Comparison of ENCODE assay signal across 8 cellular contexts in genomic region chr12:93467351-93468007, GRCh38. TPM values are rescaled to one million over a fixed set of nuclear protein-coding genes. Genes with fewer than 3 reads are reported as not detected.
DNase-seq lines count a peak whose midpoint lies in the region; ATAC-seq and TF ChIP-seq lines count a peak whose summit lies in the region.

MRPL42 (plus strand) TSS chr12:93467514; CDS start chr12:93469286, 1,772 bp downstream.

- peaks cover 28% of the 10 kb centered on the region for H3K4me1 Mint-ChIP-seq in activated naive CD8-positive, alpha-beta T cell treated with anti-CD3 and anti-CD28 coated beads, Interleukin-2, amount 10 ng/mL, durations not matched to agents 7 days and 5 days

- intact Hi-C loops in Right ventricle myocardium superior (cut with DNase I): no loop called here

- H3K79me2 ChIP-seq in SU-DHL-6 (ENCODE audit: insufficient read depth, low read length) (peaks cover 50% of the 10 kb centered on the region), parathyroid adenoma (peaks cover 33% of the 10 kb centered on the region)

- H3K27ac ChIP-seq in SU-DHL-6 (ENCODE audit: low read depth, low read length): peak within 1 kb of the TSS; percentile 57
- H3K27ac ChIP-seq in parathyroid adenoma: peak within 1 kb of the TSS; percentile 79
- peak within 1 kb of the TSS; percentile 53 to 96 (median 82) for H3K27ac ChIP-seq in tibial nerve

- H3K4me1 ChIP-seq in parathyroid adenoma (peaks cover 4% of the 10 kb centered on the region), tibial nerve (peaks cover 0 to 39% (median 13%) of the 10 kb centered on the region in 4 donors)

- H3K9me3 ChIP-seq in SU-DHL-6 (ENCODE audit: insufficient read depth, low read length) (no peaks in the 10 kb centered on the region), parathyroid adenoma (ENCODE audit: control insufficient read depth, low read length) (no peaks in the 10 kb centered on the region), tibial nerve (no peaks in the 10 kb centered on the region)

- TF ChIP-seq POLR2A in tibial nerve (IDR thresholded peaks at IDR 0.05): peak in 1 of 2 donors; percentile 71

- no peaks in the 10 kb centered on the region for H3K27me3 Mint-ChIP-seq in activated naive CD8-positive, alpha-beta T cell treated with anti-CD3 and anti-CD28 coated beads, Interleukin-2, amount 10 ng/mL, durations not matched to agents 7 days and 5 days

- no peaks in the 10 kb centered on the region for H3K9me3 Mint-ChIP-seq in activated naive CD8-positive, alpha-beta T cell treated with anti-CD3 and anti-CD28 coated beads, Interleukin-2, amount 10 ng/mL, durations not matched to agents 7 days and 5 days

- peak within 1 kb of the TSS; percentile 93 for H3K4me3 Mint-ChIP-seq in activated naive CD8-positive, alpha-beta T cell treated with anti-CD3 and anti-CD28 coated beads, Interleukin-2, amount 10 ng/mL, durations not matched to agents 7 days and 5 days

- peaks cover 16% of the 10 kb centered on the region for H3K36me3 ChIP-seq in SU-DHL-6 (ENCODE audit: low read length)
- H3K36me3 ChIP-seq in parathyroid adenoma (ENCODE audit: control insufficient read depth, insufficient read depth, low read length): no peaks in the 10 kb centered on the region
- peaks cover 0 to 15% (median 0%) of the 10 kb centered on the region in 3 donors for H3K36me3 ChIP-seq in tibial nerve

- peak within 1 kb of the TSS; percentile 93 for H3K27ac Mint-ChIP-seq in activated naive CD8-positive, alpha-beta T cell treated with anti-CD3 and anti-CD28 coated beads, Interleukin-2, amount 10 ng/mL, durations not matched to agents 7 days and 5 days

- WGBS in tibial nerve, 2 donors: 0% methylated on average over 27 to 34 of the region's 36 CpGs

- H3K4me3 ChIP-seq in SU-DHL-6 (ENCODE audit: insufficient read depth, low read length, poor library complexity, severe bottlenecking) (peak within 1 kb of the TSS; percentile 98), parathyroid adenoma (ENCODE audit: low read depth, low read length) (peak within 1 kb of the TSS; percentile 86), tibial nerve (peak within 1 kb of the TSS; percentile 50 to 95 (median 68))

- peaks cover 15% of the 10 kb centered on the region for H3K36me3 Mint-ChIP-seq in activated naive CD8-positive, alpha-beta T cell treated with anti-CD3 and anti-CD28 coated beads, Interleukin-2, amount 10 ng/mL, durations not matched to agents 7 days and 5 days

- no peaks in the 10 kb centered on the region for H4K20me1 ChIP-seq in SU-DHL-6 (ENCODE audit: low read depth, low read length)

- no peaks in the 10 kb centered on the region for H3K9me2 ChIP-seq in SU-DHL-6 (replicated peaks; ENCODE audit: insufficient read depth, low read length)

- TF ChIP-seq CTCF in GM12872 (IDR thresholded peaks at IDR 0.05; ENCODE audit: insufficient read depth, low read depth, low read length): peak; percentile 87
- TF ChIP-seq CTCF in SU-DHL-6 (IDR thresholded peaks at IDR 0.05; ENCODE audit: insufficient read depth, low read length, poor library complexity, severe bottlenecking): peak; percentile 47
- peak; percentile 82 for TF ChIP-seq CTCF in parathyroid adenoma (IDR thresholded peaks at IDR 0.05)
- peak; percentile 49 to 87 (median 68) for TF ChIP-seq CTCF in tibial nerve (IDR thresholded peaks at IDR 0.05)

- TF ChIP-seq EP300 in tibial nerve (IDR thresholded peaks at IDR 0.05): peak; percentile 29 to 89

- H2AFZ ChIP-seq in SU-DHL-6 (ENCODE audit: low read depth, low read length, severe bottlenecking) (peak within 1 kb of the TSS; percentile 69), parathyroid adenoma (peak within 1 kb of the TSS; percentile 87)

- POLR2A ChIA-PET in activated naive CD8-positive, alpha-beta T cell treated with anti-CD3 and anti-CD28 coated beads, Interleukin-2, amount 10 ng/mL, durations not matched to agents 7 days and 5 days (lab: Charles Lee): interaction anchor here (0.5 to 1.9 kb wide), 8 partner anchors 21 to 540 kb away, joined by 3 to 10 read pairs (median 4); partner anchors contain the start of gene UBE2N

- H3K27me3 ChIP-seq in SU-DHL-6 (ENCODE audit: low read length): no peaks in the 10 kb centered on the region
- no peaks in the 10 kb centered on the region for H3K27me3 ChIP-seq in parathyroid adenoma (ENCODE audit: control insufficient read depth, insufficient read depth, low read length)
- no peaks in the 10 kb centered on the region for H3K27me3 ChIP-seq in tibial nerve

- no peaks in the 10 kb centered on the region for H3F3A ChIP-seq in SU-DHL-6 (ENCODE audit: insufficient read depth)

- peak within 1 kb of the TSS; percentile 95 for H3K4me2 ChIP-seq in SU-DHL-6 (ENCODE audit: low read depth, low read length, poor library complexity, severe bottlenecking)
- H3K4me2 ChIP-seq in parathyroid adenoma (ENCODE audit: low read length): peak within 1 kb of the TSS; percentile 84

- H3K9ac ChIP-seq in SU-DHL-6 (ENCODE audit: low read length) (peak within 1 kb of the TSS; percentile 91), parathyroid adenoma (peak within 1 kb of the TSS; percentile 46)

- peak; percentile 92 for ATAC-seq in HG02642 (IDR thresholded peaks at IDR 0.05; ENCODE audit: poor library complexity, unreplicated experiment)
- peak; percentile 90 for ATAC-seq in activated naive CD8-positive, alpha-beta T cell treated with anti-CD3 and anti-CD28 coated beads, Interleukin-2, amount 10 ng/mL, durations not matched to agents 7 days and 5 days (ENCODE audit: low read depth)
- peak; percentile 98 for ATAC-seq in Right ventricle myocardium superior (ENCODE audit: poor library complexity)

- DNase-seq in NCI-H1105 (lab: John Stamatoyannopoulos, UW) (peak; percentile 90), Right ventricle myocardium superior (peak; percentile 96), tibial nerve (ENCODE audit: low spot score in 2 of 2) (peak; percentile 77 to 91)
- DNase-seq in activated naive CD8-positive, alpha-beta T cell treated with anti-CD3 and anti-CD28 coated beads, Interleukin-2, amount 10 ng/mL, durations not matched to agents 7 days and 5 days: peak; percentile 95

RNA-seq across cellular contexts. Expression of gene MRPL42, which starts in this region (rescaled TPM):
- total RNA-seq in activated naive CD8-positive, alpha-beta T cell treated with anti-CD3 and anti-CD28 coated beads, Interleukin-2, amount 10 ng/mL, durations not matched to agents 7 days and 5 days: 10 to 100 TPM; 47.4 to 50.2 TPM
- total RNA-seq in Right ventricle myocardium superior: 39.9 TPM
- 10 to 100 TPM; 19.7 to 27.3 (median 22.8) TPM for total RNA-seq in tibial nerve

Comparison
In these comparisons a context has a peak if more than half of its experiments do, and no peak if none do; other contexts are left out.
1. Peak in every context shown above with its lines: DNase-seq, ATAC-seq, H3K4me3 ChIP-seq and H3K27ac ChIP-seq.